In the genomic region with DNA sequence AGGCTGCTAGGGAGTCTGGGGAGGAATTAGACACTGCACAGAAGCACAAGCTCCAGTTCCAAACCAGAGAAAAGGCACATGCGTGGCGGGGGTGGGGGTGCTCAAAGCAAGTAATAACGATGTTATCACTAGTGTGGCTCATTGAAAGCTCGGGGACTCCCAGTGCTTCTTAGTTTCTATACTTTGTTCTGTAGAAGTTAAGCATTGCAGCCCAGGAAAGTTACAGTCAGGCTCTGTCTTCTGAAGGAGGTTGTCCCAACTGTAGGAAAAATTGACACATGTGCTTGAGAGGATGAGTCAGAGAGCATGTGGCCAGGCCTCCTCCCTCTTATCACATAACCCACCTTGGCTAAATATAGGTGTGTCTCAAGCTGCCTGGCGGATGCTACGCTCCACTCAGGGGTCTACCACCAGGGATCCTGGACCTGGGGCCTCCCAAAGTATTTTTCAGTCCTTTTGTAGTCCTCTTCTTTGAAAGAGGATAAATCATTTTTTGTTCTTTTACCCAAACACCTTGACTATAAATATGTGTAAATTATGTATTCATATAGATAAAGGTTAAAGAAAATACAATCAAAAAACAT, we compare ENCODE assay signal across 8 cellular contexts. TPM values are rescaled to one million over a fixed set of nuclear protein-coding genes. Genes with fewer than 3 reads are reported as not detected.
DNase-seq lines count a peak whose midpoint lies in the region; ATAC-seq and TF ChIP-seq lines count a peak whose summit lies in the region.

No MANE protein-coding gene starts in this region.

- no peak overlapping the region for H2AFZ ChIP-seq in trophoblast cell (ENCODE audit: insufficient read depth, low read length, poor library complexity)

- H3K4me2 ChIP-seq in trophoblast cell (ENCODE audit: low read length), result no peak overlapping the region

- peaks cover 2% of the 10 kb centered on the region for H3K79me1 ChIP-seq in trophoblast cell (ENCODE audit: low read length)

- no peak overlapping the region for H3K9ac ChIP-seq in trophoblast cell (ENCODE audit: low read length)

- peak; percentile 52 for ATAC-seq in SK-N-SH treated with all-trans-retinoic acid at 6 μM for 48 hours

- H3K27ac ChIP-seq in HEK293 (ENCODE audit: extremely low read depth, low read depth, low read length) (no peak overlapping the region), trophoblast cell (ENCODE audit: low read depth, low read length) (no peak overlapping the region)

- H4K12ac ChIP-seq in trophoblast cell (ENCODE audit: low read depth, low read length), result no peak overlapping the region

- no peaks in the 10 kb centered on the region for H3K79me2 ChIP-seq in trophoblast cell (ENCODE audit: control insufficient read depth, insufficient read depth, low read length, poor library complexity)

- no peak overlapping the region for H2BK12ac ChIP-seq in trophoblast cell (ENCODE audit: low read length)

- WGBS in trophoblast cell (ENCODE audit: extremely low coverage, insufficient coverage, insufficient read length), result no CpG with 5 or more reads among the region's 6 CpGs

- TF ChIP-seq CTCF in HEK293 (tag by site-specific recombination; IDR thresholded peaks at IDR 0.05), result no peak

- POLR2A ChIA-PET in HEK293 (lab: Yijun Ruan, JAX), result interaction anchor here (0.7 kb wide), 1 partner anchor 16 kb away, joined by 3 read pairs; no protein-coding TSS in a partner anchor

- H3K27me3 ChIP-seq in trophoblast cell (ENCODE audit: insufficient read depth, low read length), result no peaks in the 10 kb centered on the region

- H3K14ac ChIP-seq in trophoblast cell (ENCODE audit: low read length), result no peak overlapping the region

- no peaks in the 10 kb centered on the region for H3K36me3 ChIP-seq in HEK293 (ENCODE audit: control insufficient read depth in 2 of 2, insufficient read depth in 1 of 2, low read length in 2 of 2)
- no peaks in the 10 kb centered on the region for H3K36me3 ChIP-seq in trophoblast cell (ENCODE audit: control insufficient read depth in 1 of 2, insufficient read depth in 2 of 2, low read length in 2 of 2)

- no peak overlapping the region for H2AK5ac ChIP-seq in trophoblast cell (ENCODE audit: low read length)

- H3K23ac ChIP-seq in trophoblast cell (ENCODE audit: low read length), result no peak overlapping the region

- no peak overlapping the region for H2BK120ac ChIP-seq in trophoblast cell (ENCODE audit: insufficient read depth, low read length, poor library complexity)

- no peak overlapping the region for H4K91ac ChIP-seq in trophoblast cell (ENCODE audit: low read depth, low read length)

- no peaks in the 10 kb centered on the region for H3K9me3 ChIP-seq in HEK293 (ENCODE audit: control insufficient read depth, insufficient read depth, low read depth, low read length)
- no peaks in the 10 kb centered on the region for H3K9me3 ChIP-seq in trophoblast cell (ENCODE audit: insufficient read depth, low read depth, low read length)

- H3K4me1 ChIP-seq in HEK293 (ENCODE audit: control insufficient read depth, insufficient read depth, low read length), result peaks cover 3% of the 10 kb centered on the region; the same call in 1 of the 2 replicates
- H3K4me1 ChIP-seq in trophoblast cell (ENCODE audit: control insufficient read depth in 1 of 2, insufficient read depth in 2 of 2, low read length in 2 of 2), result peaks cover 9 to 11% of the 10 kb centered on the region in 2 experiments

- H3K4ac ChIP-seq in trophoblast cell (ENCODE audit: low read depth, low read length), result no peak overlapping the region

- H3K18ac ChIP-seq in trophoblast cell (ENCODE audit: low read length), result no peak overlapping the region

- H3K4me3 ChIP-seq in HEK293 (ENCODE audit: low read depth, low read length) (no peak overlapping the region), trophoblast cell (ENCODE audit: low read depth, low read length) (no peak overlapping the region)

- DNase-seq in cerebellum (ENCODE audit: low spot score) (peak; percentile 50), trophoblast cell (peak; percentile 11 to 59), putamen (ENCODE audit: low spot score) (no peak), hippocampal formation (lab: John Stamatoyannopoulos, UW) (no peak), CD1c-positive myeloid dendritic cell (ENCODE audit: extremely low spot score) (no peak), activated gamma-delta T cell treated with Interleukin-2 at 50 U/mL for 16 hours (no peak)

- no peak overlapping the region for H2BK5ac ChIP-seq in trophoblast cell (ENCODE audit: low read depth, low read length, poor library complexity)

- CTCF ChIA-PET in HEK293 (lab: Yijun Ruan, JAX), result interaction anchor here (1.0 kb wide), 1 partner anchor 41 kb away, joined by 3 read pairs; no protein-coding TSS in a partner anchor

- H4K8ac ChIP-seq in trophoblast cell (ENCODE audit: low read depth, low read length), result no peak overlapping the region

TF ChIP-seq in HEK293, 187 proteins besides CTCF, POLR2A, EP300 and RAD21:
- TF ChIP-seq WT1 (tag by site-specific recombination; IDR thresholded peaks at IDR 0.05) (0 out of 2 replicates have a peak, but pooled peaks have one; percentile 17), ZNF830 (tag by site-specific recombination; IDR thresholded peaks at IDR 0.05; ENCODE audit: low read depth) (no peak), KLF1 (tag by site-specific recombination; IDR thresholded peaks at IDR 0.05) (peak; percentile 79), SP7 (tag by site-specific recombination; IDR thresholded peaks at IDR 0.05) (0 out of 2 replicates have a peak, but pooled peaks have one; percentile 41), ZNF335 (tag by site-specific recombination; conservative IDR thresholded peaks at IDR 0.05) (peak; percentile 34), ZNF366 (tag by site-specific recombination; conservative IDR thresholded peaks at IDR 0.05) (peak; percentile 38; the same call in 1 of the 2 replicates)
TF ChIP-seq in HEK293: peak in this region for 5.

TF ChIP-seq in SK-N-SH treated with all-trans-retinoic acid at 6 μM for 48 hours, 23 proteins besides CTCF, POLR2A, EP300 and RAD21:
- no peak for TF ChIP-seq GLIS3 (CRISPR knock-in tag; IDR thresholded peaks at IDR 0.05)
- TF ChIP-seq SNAI2 (CRISPR knock-in tag; IDR thresholded peaks at IDR 0.05), result no peak
- TF ChIP-seq, protein P1, sequence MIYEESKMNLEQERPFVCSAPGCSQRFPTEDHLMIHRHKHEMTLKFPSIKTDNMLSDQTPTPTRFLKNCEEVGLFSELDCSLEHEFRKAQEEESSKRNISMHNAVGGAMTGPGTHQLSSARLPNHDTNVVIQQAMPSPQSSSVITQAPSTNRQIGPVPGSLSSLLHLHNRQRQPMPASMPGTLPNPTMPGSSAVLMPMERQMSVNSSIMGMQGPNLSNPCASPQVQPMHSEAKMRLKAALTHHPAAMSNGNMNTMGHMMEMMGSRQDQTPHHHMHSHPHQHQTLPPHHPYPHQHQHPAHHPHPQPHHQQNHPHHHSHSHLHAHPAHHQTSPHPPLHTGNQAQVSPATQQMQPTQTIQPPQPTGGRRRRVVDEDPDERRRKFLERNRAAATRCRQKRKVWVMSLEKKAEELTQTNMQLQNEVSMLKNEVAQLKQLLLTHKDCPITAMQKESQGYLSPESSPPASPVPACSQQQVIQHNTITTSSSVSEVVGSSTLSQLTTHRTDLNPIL (CRISPR knock-in tag; IDR thresholded peaks at IDR 0.05; ENCODE audit: low read depth), result no peak

RNA-seq across cellular contexts. Expression of a gene that starts 3.8 kb away (rescaled TPM):
- total RNA-seq in cerebellum, result 0.45 TPM
- 0.18 and 0.19 TPM in 2 replicates for polyA plus RNA-seq in trophoblast cell (2013)

Comparison
In these comparisons a context has a peak if more than half of its experiments do, and no peak if none do; other contexts are left out.
1. DNase-seq: peak in cerebellum (single experiment) and trophoblast cell (2 of 2); none in putamen (single experiment), hippocampal formation (0 of 2), CD1c-positive myeloid dendritic cell (single experiment) and activated gamma-delta T cell treated with Interleukin-2 at 50 U/mL for 16 hours (single experiment).